Comparison of ENCODE assay signal across 3 cellular contexts in the genomic region with DNA sequence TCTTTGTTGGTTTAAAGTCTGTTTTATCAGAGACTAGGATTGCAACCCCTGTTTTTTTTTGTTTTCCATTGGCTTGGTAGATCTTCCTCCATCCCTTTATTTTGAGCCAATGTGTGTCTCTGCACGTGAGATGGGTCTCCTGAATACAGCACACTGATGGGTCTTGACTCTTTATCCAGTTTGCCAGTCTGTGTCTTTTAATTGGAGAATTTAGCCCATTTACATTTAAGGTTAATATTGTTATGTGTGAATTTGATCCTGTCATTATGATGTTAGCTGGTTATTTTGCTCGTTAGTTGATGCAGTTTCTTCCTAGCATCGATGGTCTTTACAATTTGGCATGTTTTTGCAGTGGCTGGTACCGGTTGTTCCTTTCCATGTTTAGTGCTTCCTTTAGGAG. TPM values are rescaled to one million over a fixed set of nuclear protein-coding genes. Genes with fewer than 3 reads are reported as not detected.
A peak's percentile ranks its signal among the peaks of the same experiment; 100 is the strongest.
DNase-seq lines count a peak whose midpoint lies in the region; ATAC-seq, FAIRE-seq and TF ChIP-seq lines count a peak whose summit lies in the region.
"Not testable (repeated sequence)": the region's sequence is repeated elsewhere in the genome, so short reads cannot be mapped to it uniquely, and the experiment has no call there.

No MANE protein-coding gene starts in this region.

- peak overlapping the region; percentile 93 for H3K27ac Mint-ChIP-seq in dendritic cell treated with granulocyte-macrophage colony-stimulating factor and Interleukin-4, amounts not matched to agents 40 ng/mL and 50 ng/mL, for 4 days

- H3K27ac ChIP-seq in HEK293 (ENCODE audit: extremely low read depth, low read depth, low read length); K562 (ENCODE audit: extremely low read depth, low read depth, low read length): not testable (repeated sequence)

- not testable (repeated sequence) for H3K4me3 ChIP-seq in HEK293 (ENCODE audit: low read depth, low read length); K562

- CTCF ChIA-PET in HEK293 (lab: Yijun Ruan, JAX); K562 (lab: Yijun Ruan, JAX; ENCODE audit: low intra/inter-chr PET ratio): not testable (repeated sequence)

- H2AFZ ChIP-seq in K562 (ENCODE audit: low read depth, low read length): not testable (repeated sequence)

- H3K4me1 ChIP-seq in HEK293 (ENCODE audit: control insufficient read depth, insufficient read depth, low read length); K562 (replicated peaks in 1 of 2; ENCODE audit: control insufficient read depth in 2 of 2, insufficient read depth in 2 of 2, low read length in 2 of 2): not testable (repeated sequence)

- TF ChIP-seq CTCF in HEK293 (tag by site-specific recombination; IDR thresholded peaks at IDR 0.05); K562 (IDR thresholded peaks at IDR 0.05 in 2 of 3, conservative IDR thresholded peaks at IDR 0.05 in 1 of 3; ENCODE audit: insufficient read depth in 2 of 3, low read depth in 1 of 3, low read length in 3 of 3): not testable (repeated sequence)

- TF ChIP-seq RAD21 in K562 (CRISPR knock-in tag; conservative IDR thresholded peaks at IDR 0.05 in 1 of 2, IDR thresholded peaks at IDR 0.05 in 1 of 2): not testable (repeated sequence)

- in situ Hi-C loops in K562 (cut with MboI): not testable (repeated sequence)

- H3K9me3 Mint-ChIP-seq in dendritic cell treated with granulocyte-macrophage colony-stimulating factor and Interleukin-4, amounts not matched to agents 40 ng/mL and 50 ng/mL, for 4 days: not testable (repeated sequence)

- intact Hi-C loops in K562 (cut with micrococcal nuclease); dendritic cell treated with granulocyte-macrophage colony-stimulating factor and Interleukin-4, amounts not matched to agents 40 ng/mL and 50 ng/mL, for 4 days (cut with micrococcal nuclease): not testable (repeated sequence)

- not testable (repeated sequence) for H3K9me3 ChIP-seq in HEK293 (ENCODE audit: control insufficient read depth, insufficient read depth, low read depth, low read length); K562 (replicated peaks; ENCODE audit: control insufficient read depth, insufficient read depth, low read depth, low read length)

- POLR2A ChIA-PET in HEK293 (lab: Yijun Ruan, JAX); K562 (lab: Yijun Ruan, JAX): not testable (repeated sequence)

- not testable (repeated sequence) for DNase-seq in K562 (ENCODE audit: extremely low read depth in 1 of 4, low spot score in 3 of 4)

- ATAC-seq in K562: not testable (repeated sequence)

- peaks cover 11% of the 10 kb centered on the region for H3K36me3 Mint-ChIP-seq in dendritic cell treated with granulocyte-macrophage colony-stimulating factor and Interleukin-4, amounts not matched to agents 40 ng/mL and 50 ng/mL, for 4 days (ENCODE audit: low read depth)

- H3K9ac ChIP-seq in K562 (ENCODE audit: insufficient read depth in 1 of 2, low read depth in 2 of 2, low read length in 2 of 2): not testable (repeated sequence)

- FAIRE-seq in K562 (lab: Jason Lieb, UNC): not testable (repeated sequence)

- not testable (repeated sequence) for BruUV-seq in K562 (replicated peaks; lab: Mats Ljungman, UMichigan)

- H3K27me3 Mint-ChIP-seq in dendritic cell treated with granulocyte-macrophage colony-stimulating factor and Interleukin-4, amounts not matched to agents 40 ng/mL and 50 ng/mL, for 4 days: not testable (repeated sequence)

- not testable (repeated sequence) for TF ChIP-seq EP300 in K562 (IDR thresholded peaks at IDR 0.05; ENCODE audit: low read length)

- H3K4me3 Mint-ChIP-seq in dendritic cell treated with granulocyte-macrophage colony-stimulating factor and Interleukin-4, amounts not matched to agents 40 ng/mL and 50 ng/mL, for 4 days: not testable (repeated sequence)

- not testable (repeated sequence) for H3K9me1 ChIP-seq in K562 (ENCODE audit: control insufficient read depth, insufficient read depth, low read length)

- not testable (repeated sequence) for H3K79me2 ChIP-seq in K562 (ENCODE audit: control insufficient read depth, insufficient read depth, low read length)

- H3K4me1 Mint-ChIP-seq in dendritic cell treated with granulocyte-macrophage colony-stimulating factor and Interleukin-4, amounts not matched to agents 40 ng/mL and 50 ng/mL, for 4 days (ENCODE audit: low read depth): peaks cover 52% of the 10 kb centered on the region

- H3K27me3 ChIP-seq in K562 (ENCODE audit: control insufficient read depth in 2 of 2, insufficient read depth in 2 of 2, low read length in 2 of 2): not testable (repeated sequence)

- 0% methylated on average over 1 of the region's 4 CpGs for WGBS in K562 (ENCODE audit: insufficient coverage, low coverage, missing lambda C conversion rate)

- not testable (repeated sequence) for H3K36me3 ChIP-seq in HEK293 (ENCODE audit: control insufficient read depth in 2 of 2, insufficient read depth in 1 of 2, low read length in 2 of 2); K562 (ENCODE audit: control insufficient read depth, insufficient read depth, low read length)

- H3K4me2 ChIP-seq in K562 (ENCODE audit: insufficient read depth, low read length): not testable (repeated sequence)

- TF ChIP-seq POLR2A in K562 (conservative IDR thresholded peaks at IDR 0.05): not testable (repeated sequence)

- H4K20me1 ChIP-seq in K562 (replicated peaks; ENCODE audit: control insufficient read depth, insufficient read depth, low read length): not testable (repeated sequence)

TF ChIP-seq in HEK293, 187 proteins besides CTCF, POLR2A, EP300 and RAD21:
- TF ChIP-seq ZNF529 (tag by site-specific recombination; IDR thresholded peaks at IDR 0.05; ENCODE audit: insufficient replicate concordance): peak; percentile 89

TF ChIP-seq in K562, 482 proteins besides CTCF, POLR2A, EP300 and RAD21:
- peak; percentile 90 for TF ChIP-seq ZNF507 (tag; conservative IDR thresholded peaks at IDR 0.05)

RNA-seq across cellular contexts. Expression of gene RNF144B, which starts 29.6 kb away (rescaled TPM):
- total RNA-seq in K562 (2011; cell fraction: chromatin; rRNA removed; ENCODE audit: low replicate concordance): not detected in 2 replicates
- not detected in 2 replicates for total RNA-seq in K562 (2011; cell fraction: nucleolus; rRNA removed)
- not detected in 2 replicates for total RNA-seq in K562 (2011; cell fraction: nucleoplasm; rRNA removed)
- total RNA-seq in K562 (2014; rRNA removed) (not detected in 2 replicates), K562 (2014; rRNA removed; fragmentation: Illumina TruSeq; extraction: Trizol) (not detected in 2 replicates), K562 (2015; rRNA removed; fragmentation: Illumina TruSeq; extraction: Trizol) (not detected in 2 replicates), K562 (2021) (not detected in 2 replicates)
- polyA plus RNA-seq in K562 (2011; rRNA removed) (0.01 TPM in 1 of 2 replicates, not detected in the other), K562 (2014; fragmentation: Illumina TruSeq; extraction: Trizol) (not detected in 2 replicates), K562 (2014; fragmentation: Nextera tagmentation; extraction: Ambion mirVana) (under 1 TPM in 1 of 2 experiments, not detected in 1; 0.01 TPM), K562 (2014; rRNA removed) (not detected in 2 replicates)
- not detected in 2 replicates for polyA plus RNA-seq in K562 (2011; cell fraction: cytosol; rRNA removed)
- not detected in 2 replicates for polyA plus RNA-seq in K562 (2011; cell fraction: nucleus; rRNA removed)
- 0.03 and 0.07 TPM in 2 replicates for polyA plus RNA-seq in K562 (2012)
- not detected in 2 replicates for polyA minus RNA-seq in K562 (2011; rRNA and poly(A)+ RNA removed)
- polyA minus RNA-seq in K562 (2011; cell fraction: cytosol; rRNA and poly(A)+ RNA removed): not detected in 2 replicates
- not detected in 2 replicates for polyA minus RNA-seq in K562 (2011; cell fraction: nucleus; rRNA and poly(A)+ RNA removed)
